In genomic region chr4:4856071-4857000, GRCh38 we compare ENCODE assay signal across 9 cellular contexts. TPM values are rescaled to one million over a fixed set of nuclear protein-coding genes. Genes with fewer than 3 reads are reported as not detected.
A peak's percentile ranks its signal among the peaks of the same experiment; 100 is the strongest.
DNase-seq lines count a peak whose midpoint lies in the region; ATAC-seq and TF ChIP-seq lines count a peak whose summit lies in the region.
"Had no signal": no experiment of that assay in that cellular context is flagged by ENCODE, and none has a peak within 500 bp of the region (broad histone marks: within the 10 kb centered on the region; RNA-seq: fewer than 3 reads in every experiment).

No MANE protein-coding gene starts in this region.

- H3K9me3 Mint-ChIP-seq in T-helper 2 cell treated with Interferon-gamma antibody and Interleukin-4, amounts not matched to agents 5 μg/mL and 100 μg/mL, for 36 hours = no peaks in the 10 kb centered on the region
- no peaks in the 10 kb centered on the region for H3K9me3 Mint-ChIP-seq in activated CD4-positive, alpha-beta memory T cell treated with anti-CD3 and anti-CD28 coated beads for 36 hours
- H3K9me3 Mint-ChIP-seq in stimulated activated naive CD8-positive, alpha-beta T cell treated with anti-CD3 and anti-CD28 coated beads, Interleukin-15, amount 100 ng/mL, for 72 hours = no peaks in the 10 kb centered on the region

- intact Hi-C loops in activated CD4-positive, alpha-beta memory T cell treated with anti-CD3 and anti-CD28 coated beads for 36 hours (cut with micrococcal nuclease) = loop anchor here (1.0 to 5.0 kb wide), 2 partner anchors 12 to 179 kb away; no protein-coding TSS in a partner anchor
- intact Hi-C loops in thyroid gland (cut with DNase I) = no loop called here

- no peaks in the 10 kb centered on the region for H3K9me3 ChIP-seq in iPS-15b (ENCODE audit: control insufficient read depth, insufficient read depth, low read length)
- no peaks in the 10 kb centered on the region for H3K9me3 ChIP-seq in thyroid gland

- no peak overlapping the region for H3K9ac ChIP-seq in iPS-15b (ENCODE audit: low read depth, low read length)

- H3K27me3 Mint-ChIP-seq in T-helper 2 cell treated with Interferon-gamma antibody and Interleukin-4, amounts not matched to agents 5 μg/mL and 100 μg/mL, for 36 hours (ENCODE audit: low read depth) = peaks cover 82% of the 10 kb centered on the region
- H3K27me3 Mint-ChIP-seq in activated CD4-positive, alpha-beta memory T cell treated with anti-CD3 and anti-CD28 coated beads for 36 hours = peaks cover 74% of the 10 kb centered on the region
- H3K27me3 Mint-ChIP-seq in stimulated activated naive CD8-positive, alpha-beta T cell treated with anti-CD3 and anti-CD28 coated beads, Interleukin-15, amount 100 ng/mL, for 72 hours = peaks cover 93% of the 10 kb centered on the region

- H3K27me3 ChIP-seq in iPS-15b (ENCODE audit: control insufficient read depth, insufficient read depth, low read length) (peaks cover 93% of the 10 kb centered on the region), thyroid gland (peaks cover 35% of the 10 kb centered on the region)

- H3K4me3 Mint-ChIP-seq in T-helper 2 cell treated with Interferon-gamma antibody and Interleukin-4, amounts not matched to agents 5 μg/mL and 100 μg/mL, for 36 hours = no peak overlapping the region
- peak overlapping the region; percentile 18 for H3K4me3 Mint-ChIP-seq in activated CD4-positive, alpha-beta memory T cell treated with anti-CD3 and anti-CD28 coated beads for 36 hours
- H3K4me3 Mint-ChIP-seq in stimulated activated naive CD8-positive, alpha-beta T cell treated with anti-CD3 and anti-CD28 coated beads, Interleukin-15, amount 100 ng/mL, for 72 hours = peak overlapping the region; percentile 81 to 87

- DNase-seq in T-helper 2 cell treated with Interferon-gamma antibody and Interleukin-4, amounts not matched to agents 5 μg/mL and 100 μg/mL, for 36 hours (ENCODE audit: low spot score) = no peak
- DNase-seq in T-helper 2 cell (no peak), thyroid gland (no peak), GM13976 (ENCODE audit: low spot score) (no peak)
- no peak for DNase-seq in activated CD4-positive, alpha-beta memory T cell treated with anti-CD3 and anti-CD28 coated beads for 36 hours
- no peak for DNase-seq in stimulated activated naive CD8-positive, alpha-beta T cell treated with anti-CD3 and anti-CD28 coated beads, Interleukin-15, amount 100 ng/mL, for 72 hours
- DNase-seq in stimulated activated CD4-positive, alpha-beta T cell treated with anti-CD3 and anti-CD28 coated beads, Interleukin-4, amount 100 ng/mL, for 1 hour = no peak

- CTCF ChIA-PET in activated CD4-positive, alpha-beta memory T cell treated with anti-CD3 and anti-CD28 coated beads for 36 hours (lab: Charles Lee) = no interaction called here

- H3K4me1 Mint-ChIP-seq in T-helper 2 cell treated with Interferon-gamma antibody and Interleukin-4, amounts not matched to agents 5 μg/mL and 100 μg/mL, for 36 hours (ENCODE audit: low read depth) = peaks cover 10% of the 10 kb centered on the region
- H3K4me1 Mint-ChIP-seq in activated CD4-positive, alpha-beta memory T cell treated with anti-CD3 and anti-CD28 coated beads for 36 hours (ENCODE audit: low read depth) = peaks cover 45% of the 10 kb centered on the region
- H3K4me1 Mint-ChIP-seq in stimulated activated naive CD8-positive, alpha-beta T cell treated with anti-CD3 and anti-CD28 coated beads, Interleukin-15, amount 100 ng/mL, for 72 hours = peaks cover 75% of the 10 kb centered on the region

- POLR2A ChIA-PET in activated CD4-positive, alpha-beta memory T cell treated with anti-CD3 and anti-CD28 coated beads for 36 hours (lab: Charles Lee) = no interaction called here

- in situ Hi-C loops in GM13976 (cut with MboI; ENCODE audit: low sequenced_read_pairs, unreplicated experiment) = loop anchor here (25.0 kb wide), 1 partner anchor 94 kb away; no protein-coding TSS in a partner anchor

- WGBS in thyroid gland, 2 donors = 7 to 11% methylated on average over 49 to 61 of the region's 61 CpGs

- H3K27ac Mint-ChIP-seq in T-helper 2 cell treated with Interferon-gamma antibody and Interleukin-4, amounts not matched to agents 5 μg/mL and 100 μg/mL, for 36 hours = peak overlapping the region; percentile 65
- H3K27ac Mint-ChIP-seq in activated CD4-positive, alpha-beta memory T cell treated with anti-CD3 and anti-CD28 coated beads for 36 hours = peak overlapping the region; percentile 8
- no peak overlapping the region for H3K27ac Mint-ChIP-seq in stimulated activated naive CD8-positive, alpha-beta T cell treated with anti-CD3 and anti-CD28 coated beads, Interleukin-15, amount 100 ng/mL, for 72 hours

- H3K36me3 Mint-ChIP-seq in T-helper 2 cell treated with Interferon-gamma antibody and Interleukin-4, amounts not matched to agents 5 μg/mL and 100 μg/mL, for 36 hours (ENCODE audit: low read depth) = no peaks in the 10 kb centered on the region
- H3K36me3 Mint-ChIP-seq in activated CD4-positive, alpha-beta memory T cell treated with anti-CD3 and anti-CD28 coated beads for 36 hours = peaks cover 2% of the 10 kb centered on the region

- peaks cover 14% of the 10 kb centered on the region for H3K4me1 ChIP-seq in iPS-15b (ENCODE audit: control insufficient read depth, insufficient read depth, low read length)
- H3K4me1 ChIP-seq in thyroid gland = peaks cover 26 to 43% of the 10 kb centered on the region in 2 donors

- H3K36me3 ChIP-seq in iPS-15b (ENCODE audit: control insufficient read depth, insufficient read depth, low read length) (no peaks in the 10 kb centered on the region), thyroid gland (no peaks in the 10 kb centered on the region)

- no peak for TF ChIP-seq CTCF in thyroid gland (IDR thresholded peaks at IDR 0.05)
- no peak for TF ChIP-seq CTCF in GM13976 (IDR thresholded peaks at IDR 0.05; ENCODE audit: borderline replicate concordance, control extremely low read depth, extremely low read depth, insufficient read depth, missing control alignments)

- TF ChIP-seq POLR2A in thyroid gland (IDR thresholded peaks at IDR 0.05) = no peak

- H3K4me3 ChIP-seq in iPS-15b (ENCODE audit: low read depth, low read length) = peak overlapping the region; percentile 26
- H3K4me3 ChIP-seq in thyroid gland (replicated peaks in 1 of 3) = no peak overlapping the region

- no peak overlapping the region for H3K27ac ChIP-seq in thyroid gland

- no peak for ATAC-seq in stimulated activated naive CD8-positive, alpha-beta T cell treated with anti-CD3 and anti-CD28 coated beads, Interleukin-15, amount 100 ng/mL, for 72 hours
- ATAC-seq: activated naive CD4-positive, alpha-beta T cell treated with anti-CD3 and anti-CD28 coated beads, Interleukin-2, amount 50 U/mL, for 72 hours had no signal

RNA-seq across cellular contexts. Expression of gene MSX1, which starts 3.1 kb away (rescaled TPM):
- under 1 TPM in 1 of 2 experiments, not detected in 1; 0.12 TPM for total RNA-seq in activated CD4-positive, alpha-beta memory T cell treated with anti-CD3 and anti-CD28 coated beads for 36 hours
- 10 to 100 TPM in 3 of 4 donors, 1 to 10 TPM in 1; 5.0 to 20.8 (median 12.9) TPM for total RNA-seq in thyroid gland
- total RNA-seq: activated naive CD4-positive, alpha-beta T cell treated with anti-CD3 and anti-CD28 coated beads, Interleukin-2, amount 50 U/mL, for 72 hours had no signal

Comparison
In these comparisons a context has a peak if more than half of its experiments do, and no peak if none do; other contexts are left out.
1. H3K27ac Mint-ChIP-seq: peak in T-helper 2 cell treated with Interferon-gamma antibody and Interleukin-4, amounts not matched to agents 5 μg/mL and 100 μg/mL, for 36 hours (single experiment) and activated CD4-positive, alpha-beta memory T cell treated with anti-CD3 and anti-CD28 coated beads for 36 hours (single experiment); none in stimulated activated naive CD8-positive, alpha-beta T cell treated with anti-CD3 and anti-CD28 coated beads, Interleukin-15, amount 100 ng/mL, for 72 hours (0 of 2).
2. RNA of gene MSX1, which starts 3.1 kb away (total RNA-seq): 5.0 to 20.8 TPM in thyroid gland; 0.12 TPM in activated CD4-positive, alpha-beta memory T cell treated with anti-CD3 and anti-CD28 coated beads for 36 hours; every median in the first group is over 4 times any median in the second.